8 cellular contexts compared by ENCODE assay signal in the genomic region with DNA sequence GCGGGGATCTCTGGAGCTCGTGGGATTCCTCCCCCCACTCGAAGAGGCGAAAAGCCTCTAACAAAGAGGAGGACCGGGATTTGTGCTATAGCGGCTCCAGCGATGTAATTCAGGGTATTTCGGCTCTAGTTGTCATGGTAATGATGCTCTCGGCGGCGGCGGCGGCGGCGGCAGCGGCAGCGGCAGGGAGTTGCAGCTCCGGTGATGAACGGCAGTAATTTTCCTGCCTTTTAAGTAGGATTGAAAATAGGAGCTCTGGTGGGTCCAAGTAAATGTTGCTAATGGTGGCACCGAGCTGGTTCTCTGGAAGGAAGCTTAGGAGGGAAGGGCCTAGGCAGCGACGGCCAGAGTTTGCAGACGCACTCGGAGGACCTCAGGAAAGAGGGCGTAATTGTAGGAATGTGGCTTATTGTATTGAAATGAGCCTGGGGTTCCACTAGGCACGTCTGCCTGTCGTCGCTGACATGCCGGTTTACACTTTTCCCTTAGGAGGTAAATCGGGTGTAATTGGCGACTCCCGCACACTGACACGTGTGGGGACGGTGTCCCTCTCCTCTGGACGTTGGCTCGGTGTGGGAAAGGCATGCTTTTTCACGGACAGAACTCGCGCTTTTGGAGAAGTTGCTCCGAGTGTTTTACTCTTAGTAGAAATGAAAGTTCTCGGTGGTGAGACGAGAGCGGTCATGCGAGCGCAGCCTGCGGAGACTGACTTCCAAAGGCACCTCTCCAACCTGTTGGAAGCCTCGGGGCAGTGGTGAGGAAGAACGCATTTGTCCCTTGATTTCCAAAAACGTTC. TPM values are rescaled to one million over a fixed set of nuclear protein-coding genes. Genes with fewer than 3 reads are reported as not detected.
DNase-seq lines count a peak whose midpoint lies in the region; ATAC-seq and TF ChIP-seq lines count a peak whose summit lies in the region.

No MANE protein-coding gene starts in this region.

- H3K9me3 Mint-ChIP-seq in naive B cell, result no peaks in the 10 kb centered on the region

- peak overlapping the region; percentile 97 to 100 (median 100) for H3K27ac Mint-ChIP-seq in naive B cell

- peak overlapping the region; percentile 96 to 98 for H3K27ac ChIP-seq in esophagus (ENCODE audit: low read depth in 2 of 2, low read length in 1 of 2)
- peak overlapping the region; percentile 99 for H3K27ac ChIP-seq in tibial artery

- H3K27me3 ChIP-seq in esophagus (ENCODE audit: control insufficient read depth in 1 of 2, insufficient read depth in 2 of 2, low read length in 2 of 2), result peaks cover 0 to 13% of the 10 kb centered on the region in 2 donors
- H3K27me3 ChIP-seq in tibial artery, result no peaks in the 10 kb centered on the region

- H3K9me3 ChIP-seq in esophagus (ENCODE audit: control insufficient read depth in 2 of 2, insufficient read depth in 1 of 2, low read depth in 1 of 2, low read length in 1 of 2) (no peaks in the 10 kb centered on the region), tibial artery (no peaks in the 10 kb centered on the region)

- 0 to 1% methylated on average over 49 of the region's 49 CpGs for WGBS in esophagus, 2 donors

- no peaks in the 10 kb centered on the region for H3K36me3 Mint-ChIP-seq in naive B cell

- H3K4me3 Mint-ChIP-seq in naive B cell, result peak overlapping the region; percentile 92 to 100 (median 98)

- DNase-seq in SIG-M5 treated with dmso at 0.1 percent for 504 hours (lab: John Stamatoyannopoulos, UW; ENCODE audit: unreplicated experiment), result peak; percentile 55
- DNase-seq in SIG-M5 (lab: John Stamatoyannopoulos, UW), result no peak
- peak; percentile 35 for DNase-seq in NCI-H526 treated with DMSO at 0.1 percent for 48 hours (lab: John Stamatoyannopoulos, UW)
- peak; percentile 41 for DNase-seq in activated T-cell treated with anti-CD3 and anti-CD28 coated beads for 48 hours (ENCODE audit: low read depth)
- peak; percentile 63 for DNase-seq in naive B cell
- peak; percentile 34 to 72 for DNase-seq in tibial artery

- TF ChIP-seq CTCF in tibial artery (IDR thresholded peaks at IDR 0.05), result no peak

- intact Hi-C loops in tibial artery (cut with DNase I; ENCODE audit: low total_unique reads), result loop anchor here (5.0 to 10.0 kb wide), 2 partner anchors 82 to 280 kb away; partner anchors contain the start of gene STX17

- H3K4me1 ChIP-seq in esophagus (ENCODE audit: control insufficient read depth in 2 of 2, insufficient read depth in 2 of 2, low read length in 1 of 2) (peaks cover 0 to 10% of the 10 kb centered on the region in 2 donors), tibial artery (peaks cover 0 to 28% (median 14%) of the 10 kb centered on the region in 4 donors)

- peak overlapping the region; percentile 65 to 83 for H3K4me3 ChIP-seq in esophagus (ENCODE audit: low read depth in 1 of 2, low read length in 2 of 2)
- peak overlapping the region; percentile 87 to 91 for H3K4me3 ChIP-seq in tibial artery

- H3K36me3 ChIP-seq in esophagus (ENCODE audit: control insufficient read depth in 2 of 2, insufficient read depth in 2 of 2, low read length in 1 of 2) (no peaks in the 10 kb centered on the region), tibial artery (peaks cover 0 to under 1% (median 0%) of the 10 kb centered on the region in 3 donors)

- peaks cover 56 to 61% (median 60%) of the 10 kb centered on the region in 3 donors for H3K27me3 Mint-ChIP-seq in naive B cell

- H3K4me1 Mint-ChIP-seq in naive B cell, result peaks cover 57 to 76% (median 70%) of the 10 kb centered on the region in 3 donors

- ATAC-seq in naive B cell (ENCODE audit: low read depth in 2 of 2) (no peak), GM21367 (IDR thresholded peaks at IDR 0.05; ENCODE audit: unreplicated experiment) (no peak)

RNA-seq across cellular contexts. Expression of gene NR4A3, which starts 1.1 kb away (rescaled TPM):
- polyA plus RNA-seq in esophagus (under 1 TPM; 0.29 to 0.33 TPM), naive B cell (ENCODE audit: low read depth in 6 of 6) (1 to 10 TPM; 1.3 to 5.2 (median 2.5) TPM)
